14 cellular contexts compared by ENCODE assay signal in the genomic region with DNA sequence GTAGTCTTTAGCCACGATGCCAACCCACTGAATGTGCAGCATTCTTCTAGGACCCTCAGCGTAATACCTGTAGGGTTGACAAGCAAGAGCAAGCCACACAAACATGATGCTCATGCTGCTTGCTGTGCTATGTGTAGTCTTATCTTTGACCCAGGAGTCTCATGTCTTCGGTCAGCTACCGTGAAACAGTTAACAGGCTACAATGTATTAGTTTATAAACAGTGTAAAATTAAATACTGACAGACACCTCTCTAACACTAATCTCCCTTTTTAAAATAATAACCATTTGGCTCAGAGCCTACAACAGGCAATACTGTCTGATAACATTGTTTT. TPM values are rescaled to one million over a fixed set of nuclear protein-coding genes. Genes with fewer than 3 reads are reported as not detected.
DNase-seq lines count a peak whose midpoint lies in the region; ATAC-seq and TF ChIP-seq lines count a peak whose summit lies in the region.
"Had no signal": no experiment of that assay in that cellular context is flagged by ENCODE, and none has a peak within 500 bp of the region (broad histone marks: within the 10 kb centered on the region; RNA-seq: fewer than 3 reads in every experiment).

No MANE protein-coding gene starts in this region.

- H3K27ac ChIP-seq in AG04450 (ENCODE audit: low read depth, low read length) = peak overlapping the region; percentile 65
- H3K27ac ChIP-seq: C4-2B had no signal

- DNase-seq in AG04450 (ENCODE audit: low read depth, low spot score) (no peak), HFFc6 (no peak), chondrocyte (ENCODE audit: low spot score) (no peak), EL (no peak), left colon (no peak), mesenteric fat pad (ENCODE audit: low spot score) (no peak)
- DNase-seq: activated CD8-positive, alpha-beta memory T cell treated with anti-CD3 and anti-CD28 coated beads, Interleukin-2, amount 50 U/mL, for 48 hours; H9; left ventricle myocardium superior; T1000 had no signal

- POLR2A ChIA-PET in AG04450 (lab: Yijun Ruan, JAX) = interaction anchor here (0.6 kb wide), 1 partner anchor 10 kb away, joined by 13 read pairs; no protein-coding TSS in a partner anchor

- no peaks in the 10 kb centered on the region; the same call in 1 of the 2 replicates for H3K9me3 ChIP-seq in AG04450 (ENCODE audit: control insufficient read depth, insufficient read depth, low read length)

- H3K4me3 ChIP-seq in AG04450 (ENCODE audit: low read depth, low read length) = peak overlapping the region; percentile 44

- H3K36me3 Mint-ChIP-seq in HFFc6 (ENCODE audit: low read depth) = peaks cover 10% of the 10 kb centered on the region
- H3K36me3 Mint-ChIP-seq in chondrocyte (ENCODE audit: low read depth) = peaks cover 7% of the 10 kb centered on the region
- H3K36me3 Mint-ChIP-seq in nephron (ENCODE audit: low read depth) = peaks cover 22% of the 10 kb centered on the region

- CTCF ChIA-PET in AG04450 (lab: Charles Lee) = interaction anchor here (1.1 to 1.3 kb wide), 2 partner anchors 173 to 215 kb away, joined by 3 to 4 read pairs; no protein-coding TSS in a partner anchor

- TF ChIP-seq CTCF in AG04450 (IDR thresholded peaks at IDR 0.05; ENCODE audit: low read depth, low read length) = no peak
- no peak for TF ChIP-seq CTCF in HFFc6 (IDR thresholded peaks at IDR 0.05)
- TF ChIP-seq CTCF in chondrocyte (IDR thresholded peaks at IDR 0.05) = no peak
- TF ChIP-seq CTCF in nephron (IDR thresholded peaks at IDR 0.05; ENCODE audit: unreplicated experiment in 3 of 3) = no peak

- H3K27me3 Mint-ChIP-seq in HFFc6 (ENCODE audit: insufficient read depth) (peaks cover 3% of the 10 kb centered on the region), chondrocyte (ENCODE audit: low read depth) (no peaks in the 10 kb centered on the region), nephron (ENCODE audit: low read depth) (no peaks in the 10 kb centered on the region)
- H3K27me3 Mint-ChIP-seq: central memory CD8-positive, alpha-beta T cell had no signal

- peak overlapping the region; percentile 51; the same call in 1 of the 2 replicates for H3K27ac Mint-ChIP-seq in HFFc6
- H3K27ac Mint-ChIP-seq in chondrocyte (ENCODE audit: unreplicated experiment) = peak overlapping the region; percentile 99
- H3K27ac Mint-ChIP-seq in nephron = peak overlapping the region in 1 of 3 experiments; percentile 30
- H3K27ac Mint-ChIP-seq: H9 had no signal

- ATAC-seq in HG02588 (IDR thresholded peaks at IDR 0.05; ENCODE audit: unreplicated experiment) (no peak), left colon (no peak)
- ATAC-seq: left ventricle myocardium superior had no signal

- H3K9me3 Mint-ChIP-seq in HFFc6 (no peaks in the 10 kb centered on the region), chondrocyte (ENCODE audit: low read depth) (no peaks in the 10 kb centered on the region), nephron (no peaks in the 10 kb centered on the region)
- H3K9me3 Mint-ChIP-seq: central memory CD8-positive, alpha-beta T cell; H9 had no signal

- intact Hi-C loops in left colon (cut with DNase I, micrococcal nuclease) = no loop called here

- peaks cover 27% of the 10 kb centered on the region for H3K4me1 Mint-ChIP-seq in HFFc6 (ENCODE audit: low read depth)
- H3K4me1 Mint-ChIP-seq in chondrocyte (ENCODE audit: low read depth) = peaks cover 28% of the 10 kb centered on the region
- H3K4me1 Mint-ChIP-seq in nephron = peaks cover 18% of the 10 kb centered on the region

- H3K27me3 ChIP-seq in AG04450 (ENCODE audit: control insufficient read depth, insufficient read depth, low read length) = no peaks in the 10 kb centered on the region

- H3K4me3 Mint-ChIP-seq in HFFc6 = 0 out of 2 replicates have a peak overlapping the region, but pooled peaks have one; percentile 100
- H3K4me3 Mint-ChIP-seq in chondrocyte (ENCODE audit: unreplicated experiment) = peak overlapping the region; percentile 53
- peak overlapping the region; percentile 59 to 72 (median 65) for H3K4me3 Mint-ChIP-seq in nephron
- H3K4me3 Mint-ChIP-seq: central memory CD8-positive, alpha-beta T cell had no signal

RNA-seq across cellular contexts. Expression of a gene that starts 1.9 kb away (rescaled TPM):
- polyA plus RNA-seq in AG04450 (2011; rRNA removed) = 47.9 and 66.8 TPM in 2 replicates
- 20.7 and 31.0 TPM in 2 replicates for polyA minus RNA-seq in AG04450 (2011; rRNA and poly(A)+ RNA removed)
- 10 to 100 TPM; 28.2 to 34.9 (median 30.4) TPM for total RNA-seq in HFFc6 (2021; fragmentation: NEBNext Ultra II Directional; extraction: Animal tissue kit (Norgen Biotek cat#: 25700))
- total RNA-seq in chondrocyte = 22.8 to 27.9 TPM (median 27.0 TPM) in 3 replicates
- 10 to 100 TPM; 51.5 to 59.7 TPM for total RNA-seq in left colon
- 22.1 TPM for total RNA-seq in mesenteric fat pad
